In the genomic region with DNA sequence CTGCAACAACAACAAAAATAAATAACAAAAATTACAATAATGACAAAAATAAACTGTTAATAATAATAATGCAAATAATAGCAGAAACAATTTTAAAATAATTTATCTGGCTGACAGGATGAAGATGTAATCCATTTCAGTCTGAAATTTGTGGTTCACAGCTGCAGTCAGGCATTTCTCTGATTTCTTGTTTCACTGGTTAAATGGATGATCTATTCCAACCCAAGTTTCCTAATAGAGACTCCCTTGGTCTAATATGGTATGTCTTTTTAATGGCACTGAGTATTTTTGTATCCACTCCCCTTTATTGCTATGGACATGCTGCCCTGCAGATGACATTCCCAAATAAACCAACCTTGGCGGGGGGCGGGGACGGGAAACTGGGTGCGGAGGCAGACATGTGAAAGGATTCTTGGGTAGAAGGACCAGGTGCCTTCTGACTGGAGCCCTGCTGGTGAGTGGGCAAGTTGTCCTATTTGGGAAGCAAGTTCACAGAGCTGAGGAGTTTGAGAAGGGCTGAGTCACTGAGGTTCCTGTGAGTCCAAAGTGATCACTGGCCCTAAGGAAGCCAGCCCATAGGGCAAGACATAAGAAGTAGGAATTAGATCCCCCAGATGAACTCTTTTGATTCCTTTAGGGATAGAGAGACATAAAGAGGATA, we compare ENCODE assay signal across 25 cellular contexts. TPM values are rescaled to one million over a fixed set of nuclear protein-coding genes. Genes with fewer than 3 reads are reported as not detected.
DNase-seq lines count a peak whose midpoint lies in the region; ATAC-seq and TF ChIP-seq lines count a peak whose summit lies in the region.
"Had no signal": no experiment of that assay in that cellular context is flagged by ENCODE, and none has a peak within 500 bp of the region (broad histone marks: within the 10 kb centered on the region; RNA-seq: fewer than 3 reads in every experiment).

No MANE protein-coding gene starts in this region.

- in situ Hi-C loops in transverse colon (cut with MboI; ENCODE audit: low pct_ligation_motif_present in 1 of 4, low pct_unique_long_range_greater_than_20kb in 1 of 4, low sequenced_read_pairs in 3 of 4) = no loop called here

- H3K9me3 ChIP-seq in RWPE2 (ENCODE audit: severe bottlenecking) = no peaks in the 10 kb centered on the region
- no peaks in the 10 kb centered on the region for H3K9me3 ChIP-seq in transverse colon
- H3K9me3 ChIP-seq: ascending aorta had no signal

- TF ChIP-seq EP300 in transverse colon (IDR thresholded peaks at IDR 0.05; ENCODE audit: low read depth) = no peak

- H3K27me3 ChIP-seq in RWPE2 (ENCODE audit: insufficient read depth, poor library complexity, severe bottlenecking) (peaks cover 100% of the 10 kb centered on the region), foreskin keratinocyte (peaks cover 100% of the 10 kb centered on the region), transverse colon (peaks cover 100% of the 10 kb centered on the region)
- H3K27me3 ChIP-seq: ascending aorta had no signal

- peaks cover 7% of the 10 kb centered on the region for H3K4me1 Mint-ChIP-seq in activated T-cell treated with anti-CD3 and anti-CD28 coated beads, Interleukin-2, amount 50 U/mL, for 4 hours (ENCODE audit: low read depth)
- H3K4me1 Mint-ChIP-seq: activated CD4-positive, alpha-beta T cell treated with anti-CD3 and anti-CD28 coated beads, Interleukin-2, amount 10 ng/mL, durations not matched to agents 24 days and 14 days; activated CD8-positive, alpha-beta memory T cell treated with anti-CD3 and anti-CD28 coated beads, Interleukin-2, amount 10 ng/mL, durations not matched to agents 7 days and 5 days had no signal

- H3K27me3 Mint-ChIP-seq in activated T-cell treated with anti-CD3 and anti-CD28 coated beads, Interleukin-2, amount 50 U/mL, for 4 hours (ENCODE audit: low read depth) = peaks cover 61% of the 10 kb centered on the region

- DNase-seq in NCI-H748 (lab: John Stamatoyannopoulos, UW; ENCODE audit: unreplicated experiment) (peak; percentile 43), NCI-H748 treated with DMSO at 0.1 percent for 48 hours (lab: John Stamatoyannopoulos, UW) (no peak), RWPE2 (ENCODE audit: low spot score) (no peak), foreskin keratinocyte (no peak), superior temporal gyrus (ENCODE audit: extremely low spot score) (peak; percentile 51), transverse colon (no peak), dedifferentiated amniotic fluid mesenchymal stem cell (ENCODE audit: extremely low spot score) (no peak)
- no peak for DNase-seq in activated T-cell treated with anti-CD3 and anti-CD28 coated beads, Interleukin-2, amount 50 U/mL, for 4 hours
- DNase-seq: activated CD4-positive, alpha-beta T cell treated with anti-CD3 and anti-CD28 coated beads, Interleukin-2, amount 10 ng/mL, durations not matched to agents 24 days and 14 days; activated CD8-positive, alpha-beta memory T cell treated with anti-CD3 and anti-CD28 coated beads, Interleukin-2, amount 10 ng/mL, durations not matched to agents 7 days and 5 days; DMS79; effector memory CD8-positive, alpha-beta T cell; esophagus squamous epithelium; left cardiac atrium; mesenchymal stem cell; NCI-H345; T-helper 17 cell; trophoblast cell had no signal

- 5% methylated on average over 4 of the region's 4 CpGs; no CpG with 5 or more reads in 1 of the 2 donors for WGBS in transverse colon (ENCODE audit: low coverage in 1 of 2), 2 donors

- H3K4me1 ChIP-seq in RWPE2 (ENCODE audit: insufficient read depth, poor library complexity, severe bottlenecking) = no peaks in the 10 kb centered on the region
- no peaks in the 10 kb centered on the region for H3K4me1 ChIP-seq in foreskin keratinocyte
- H3K4me1 ChIP-seq in transverse colon = peaks cover 0 to 10% (median 3%) of the 10 kb centered on the region in 4 donors

- no peak for TF ChIP-seq CTCF in RWPE2 (IDR thresholded peaks at IDR 0.05; ENCODE audit: poor library complexity, severe bottlenecking)
- no peak for TF ChIP-seq CTCF in foreskin keratinocyte (conservative IDR thresholded peaks at IDR 0.05)
- no peak for TF ChIP-seq CTCF in transverse colon (IDR thresholded peaks at IDR 0.05)

- H3K9me3 Mint-ChIP-seq in activated T-cell treated with anti-CD3 and anti-CD28 coated beads, Interleukin-2, amount 50 U/mL, for 4 hours = no peaks in the 10 kb centered on the region

- TF ChIP-seq POLR2A in transverse colon (IDR thresholded peaks at IDR 0.05) = no peak

- H3K36me3 ChIP-seq in RWPE2 (ENCODE audit: low read depth) (no peaks in the 10 kb centered on the region), transverse colon (no peaks in the 10 kb centered on the region)
- H3K36me3 ChIP-seq: ascending aorta, esophagus squamous epithelium had no signal

- no peaks in the 10 kb centered on the region for H3K36me3 Mint-ChIP-seq in activated T-cell treated with anti-CD3 and anti-CD28 coated beads, Interleukin-2, amount 50 U/mL, for 4 hours (ENCODE audit: insufficient read depth)

- intact Hi-C loops in transverse colon (cut with DNase I; ENCODE audit: low total_unique reads) = no loop called here

- ATAC-seq in RWPE2 (ENCODE audit: low read depth) (0 out of 3 replicates have a peak, but pooled peaks have one; percentile 42), foreskin keratinocyte (peak; percentile 15)
- no peak for ATAC-seq in activated T-cell treated with anti-CD3 and anti-CD28 coated beads, Interleukin-2, amount 50 U/mL, for 4 hours
- ATAC-seq: activated CD8-positive, alpha-beta memory T cell treated with anti-CD3 and anti-CD28 coated beads, Interleukin-2, amount 10 ng/mL, durations not matched to agents 7 days and 5 days; activated naive CD4-positive, alpha-beta T cell treated with anti-CD3 and anti-CD28 coated beads, Interleukin-2, amount 50 U/mL, for 72 hours; effector memory CD8-positive, alpha-beta T cell; GM12878; left cardiac atrium; T-helper 17 cell had no signal

- no peak overlapping the region for H3K27ac ChIP-seq in RWPE2 (ENCODE audit: poor library complexity, severe bottlenecking)
- H3K27ac ChIP-seq in foreskin keratinocyte = no peak overlapping the region
- no peak overlapping the region for H3K27ac ChIP-seq in transverse colon
- H3K27ac ChIP-seq: ascending aorta, esophagus squamous epithelium had no signal

- no peak overlapping the region for H3K4me3 Mint-ChIP-seq in activated T-cell treated with anti-CD3 and anti-CD28 coated beads, Interleukin-2, amount 50 U/mL, for 4 hours
- H3K4me3 Mint-ChIP-seq: activated CD4-positive, alpha-beta T cell treated with anti-CD3 and anti-CD28 coated beads, Interleukin-2, amount 10 ng/mL, durations not matched to agents 24 days and 14 days; activated CD8-positive, alpha-beta memory T cell treated with anti-CD3 and anti-CD28 coated beads, Interleukin-2, amount 10 ng/mL, durations not matched to agents 7 days and 5 days; effector memory CD8-positive, alpha-beta T cell; stimulated activated naive CD8-positive, alpha-beta T cell treated with anti-CD3 and anti-CD28 coated beads, Interleukin-15, Interleukin-2, amounts not matched to agents 100 ng/mL and 50 ng/mL, for 24 hours; T-helper 17 cell had no signal

- no peak overlapping the region for H3K4me3 ChIP-seq in RWPE2 (ENCODE audit: severe bottlenecking)
- no peak overlapping the region for H3K4me3 ChIP-seq in transverse colon
- H3K4me3 ChIP-seq: ascending aorta, esophagus squamous epithelium, GM12878 had no signal

RNA-seq across cellular contexts. Expression of a gene that starts 14.4 kb away (rescaled TPM):
- total RNA-seq in foreskin keratinocyte (not detected in 2 replicates), transverse colon (not detected)
- polyA plus RNA-seq in foreskin keratinocyte = not detected in 2 replicates
- not detected for total RNA-seq in activated T-cell treated with anti-CD3 and anti-CD28 coated beads, Interleukin-2, amount 50 U/mL, for 4 hours
- total RNA-seq: activated CD4-positive, alpha-beta T cell treated with anti-CD3 and anti-CD28 coated beads, Interleukin-2, amount 10 ng/mL, durations not matched to agents 24 days and 14 days; activated CD8-positive, alpha-beta memory T cell treated with anti-CD3 and anti-CD28 coated beads, Interleukin-2, amount 10 ng/mL, durations not matched to agents 7 days and 5 days; activated naive CD4-positive, alpha-beta T cell treated with anti-CD3 and anti-CD28 coated beads, Interleukin-2, amount 50 U/mL, for 72 hours; ascending aorta; left cardiac atrium; osteoblast; renal cortical epithelial cell; SK-MEL-5; T-helper 17 cell had no signal

Comparison
In these comparisons a context has a peak if more than half of its experiments do, and no peak if none do; other contexts are left out.
1. DNase-seq: peak in NCI-H748 (single experiment) and superior temporal gyrus (single experiment); none in NCI-H748 treated with DMSO at 0.1 percent for 48 hours (single experiment), RWPE2 (single experiment), foreskin keratinocyte (0 of 2), transverse colon (single experiment), activated T-cell treated with anti-CD3 and anti-CD28 coated beads, Interleukin-2, amount 50 U/mL, for 4 hours (single experiment) and dedifferentiated amniotic fluid mesenchymal stem cell (single experiment).
2. ATAC-seq: peak in RWPE2 (single experiment) and foreskin keratinocyte (single experiment); none in activated T-cell treated with anti-CD3 and anti-CD28 coated beads, Interleukin-2, amount 50 U/mL, for 4 hours (0 of 2).